ENCODE assay signal across 38 cellular contexts in the genomic region with DNA sequence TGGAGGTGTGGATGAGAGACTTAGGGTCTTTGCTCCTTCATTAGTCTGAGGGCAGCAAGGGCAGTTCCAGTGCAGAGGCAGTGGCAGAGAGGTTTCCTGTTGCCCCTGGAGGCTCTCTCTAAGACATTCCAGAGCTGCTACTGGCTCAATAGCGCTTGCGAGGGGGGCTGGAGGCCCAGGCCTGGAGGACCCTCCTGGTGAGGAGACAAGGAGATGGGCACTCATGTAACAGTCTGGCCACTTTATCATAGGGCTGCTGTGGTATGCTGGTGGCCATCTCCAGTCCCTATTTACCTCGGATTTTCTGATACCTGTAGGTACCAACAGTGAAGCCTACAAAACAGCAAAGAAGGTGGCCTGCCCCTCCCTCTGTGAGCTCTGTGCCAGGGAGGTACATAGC. TPM values are rescaled to one million over a fixed set of nuclear protein-coding genes. Genes with fewer than 3 reads are reported as not detected.
"Had no signal": no experiment of that assay in that cellular context is flagged by ENCODE, and none has a peak within 500 bp of the region (broad histone marks: within the 10 kb centered on the region; RNA-seq: fewer than 3 reads in every experiment).

No MANE protein-coding gene starts in this region.

- H3K27me3 ChIP-seq: MG63 had no signal

- H3K36me3 ChIP-seq: MG63 had no signal

- H3K4me3 ChIP-seq: MG63 had no signal

- H3K9me3 ChIP-seq: MG63 had no signal

- DNase-seq: Karpas-422, Kasumi-1, MG63, MM.1S, MV-4-11, NCI-H1048, NCI-H1092, NCI-H1092 treated with DMSO at 0.1 percent for 48 hours, NCI-H1105, NCI-H1105 treated with DMSO at 0.1 percent for 48 hours, NCI-H1417, NCI-H1417 treated with DMSO at 0.1 percent for 48 hours, NCI-H1436, NCI-H1436 treated with DMSO at 0.1 percent for 48 hours, NCI-H146, NCI-H1694, NCI-H1694 treated with DMSO at 0.1 percent for 48 hours, NCI-H187, NCI-H187 treated with DMSO at 0.1 percent for 48 hours, NCI-H1930, NCI-H2029, NCI-H2029 treated with DMSO at 0.1 percent for 48 hours, NCI-H2081, NCI-H2081 treated with DMSO at 0.1 percent for 48 hours, NCI-H2107, NCI-H2171, NCI-H2171 treated with DMSO at 0.1 percent for 48 hours, NCI-H2227 treated with DMSO at 0.1 percent for 48 hours, NCI-H226, NCI-H345, NCI-H446, NCI-H446 treated with DMSO at 0.1 percent for 48 hours, NCI-H510A, NCI-H510A treated with DMSO at 0.1 percent for 48 hours had no signal

RNA-seq across cellular contexts. Expression of gene CLEC2A, which starts 12.7 kb away (rescaled TPM):
- total RNA-seq: LHCN-M2, M059J, MCF 10A, NCI-H460 had no signal

RNA-seq across cellular contexts. Expression of gene KLRF2, which starts 38.2 kb away (rescaled TPM):
- total RNA-seq: LHCN-M2, M059J, MCF 10A, NCI-H460 had no signal

RNA-seq across cellular contexts. Expression of gene CLEC12A, which starts 51.8 kb away (rescaled TPM):
- total RNA-seq: LHCN-M2, M059J, MCF 10A, NCI-H460 had no signal
